In the genomic region with DNA sequence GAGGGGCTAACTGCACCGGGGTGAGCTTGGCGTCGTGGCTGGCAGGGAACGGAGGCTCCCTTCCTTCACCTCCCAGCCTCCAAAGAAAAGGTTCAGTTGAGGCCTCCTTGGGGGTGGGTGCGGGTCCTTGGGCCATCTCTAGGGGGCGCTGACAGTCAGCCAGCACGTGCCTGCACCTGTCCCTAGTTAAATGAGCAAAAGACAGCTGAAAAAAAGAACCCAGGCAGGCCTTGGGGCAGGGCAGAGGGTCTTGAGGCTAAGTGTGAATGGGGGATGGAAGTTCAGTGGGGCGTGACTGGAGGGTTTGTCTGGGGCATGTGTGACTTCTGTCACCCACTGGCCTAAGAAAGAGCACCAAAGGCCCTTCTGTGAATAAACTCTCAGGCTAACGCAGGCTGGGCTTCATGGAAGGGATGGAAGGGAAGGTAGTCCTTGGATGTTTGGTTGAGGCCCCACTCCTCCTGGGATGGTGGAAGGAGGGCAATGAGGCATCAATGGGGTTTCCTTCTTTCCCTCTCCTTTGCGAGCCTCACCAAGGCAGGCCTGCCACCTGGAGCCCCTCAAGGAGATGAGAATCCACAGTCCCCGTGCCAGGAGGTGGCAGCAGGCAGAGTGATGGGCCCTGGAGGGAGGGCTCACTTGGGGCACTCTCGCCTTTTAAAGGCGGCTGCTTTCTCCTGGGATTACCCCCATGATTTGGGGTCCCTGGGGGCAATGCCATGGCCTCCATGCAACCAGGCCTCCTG, we compare ENCODE assay signal across 8 cellular contexts. TPM values are rescaled to one million over a fixed set of nuclear protein-coding genes. Genes with fewer than 3 reads are reported as not detected.
DNase-seq lines count a peak whose midpoint lies in the region; ATAC-seq and TF ChIP-seq lines count a peak whose summit lies in the region.

No MANE protein-coding gene starts in this region.

- peak; percentile 16 for ATAC-seq in CD4-positive, alpha-beta T cell (ENCODE audit: poor library complexity)
- no peak for ATAC-seq in GM18909 (IDR thresholded peaks at IDR 0.05; ENCODE audit: poor library complexity, unreplicated experiment)

- H3K27me3 ChIP-seq in CD4-positive, alpha-beta T cell (ENCODE audit: control insufficient read depth, insufficient read depth, low read length) = no peaks in the 10 kb centered on the region

- intact Hi-C loops in CD4-positive, alpha-beta T cell (cut with DNase I, micrococcal nuclease) = loop anchor here in 1 of 2 experiments (2.0 kb wide), 2 partner anchors 41 to 47 kb away; no protein-coding TSS in a partner anchor

- POLR2A ChIA-PET in CD4-positive, alpha-beta T cell (lab: Charles Lee) = interaction anchor here (0.6 to 16.1 kb wide), 14 partner anchors 8 to 51 kb away, joined by 3 to 790 read pairs (median 4); a partner anchor contains a TSS

- DNase-seq in CD4-positive, alpha-beta T cell = peak; percentile 49 to 73 (median 66)
- DNase-seq in NAMALWA (ENCODE audit: low spot score) (peak; percentile 64), germinal center (ENCODE audit: low spot score) (peak; percentile 76), HuH-7.5 (ENCODE audit: low spot score) (no peak), COR-L47 (lab: John Stamatoyannopoulos, UW) (no peak)
- peak; percentile 85 to 87 for DNase-seq in activated T-cell treated with anti-CD3 and anti-CD28 coated beads, Interleukin-2, amount 50 U/mL, for 48 hours
- DNase-seq in stimulated activated CD4-positive, alpha-beta T cell treated with anti-CD3 and anti-CD28 coated beads, Interleukin-1b, Interleukin-23, amount 100 ng/mL, for 24 hours (ENCODE audit: low read depth in 4 of 4, low spot score in 1 of 4) = peak in 3 of 4 experiments; percentile 40 to 56 (median 41)

- peaks cover 82% of the 10 kb centered on the region for H3K4me1 Mint-ChIP-seq in CD4-positive, alpha-beta T cell (ENCODE audit: low read depth)

- peak overlapping the region; percentile 97 for H3K27ac Mint-ChIP-seq in CD4-positive, alpha-beta T cell

- H3K27ac ChIP-seq in CD4-positive, alpha-beta T cell (ENCODE audit: low read depth, low read length) = peak overlapping the region; percentile 76

- CTCF ChIA-PET in CD4-positive, alpha-beta T cell (lab: Charles Lee) = interaction anchor here (0.6 to 4.6 kb wide), 19 partner anchors 10 to 81 kb away, joined by 3 to 38 read pairs (median 5); a partner anchor contains a TSS

- no peaks in the 10 kb centered on the region for H3K9me3 Mint-ChIP-seq in CD4-positive, alpha-beta T cell

- H3K27me3 Mint-ChIP-seq in CD4-positive, alpha-beta T cell = no peaks in the 10 kb centered on the region

- TF ChIP-seq CTCF in CD4-positive, alpha-beta T cell (IDR thresholded peaks at IDR 0.05) = peak; percentile 75

- peak overlapping the region; percentile 13 for H3K4me3 Mint-ChIP-seq in CD4-positive, alpha-beta T cell

- H3K36me3 Mint-ChIP-seq in CD4-positive, alpha-beta T cell (ENCODE audit: low read depth) = peaks cover 5% of the 10 kb centered on the region

- no peaks in the 10 kb centered on the region for H3K9me3 ChIP-seq in CD4-positive, alpha-beta T cell (ENCODE audit: control insufficient read depth, low read length)

RNA-seq across cellular contexts. Expression of a gene that starts 56.2 kb away (rescaled TPM):
- 1,000 to 10,000 TPM; 1,602 to 1,631 TPM for total RNA-seq in CD4-positive, alpha-beta T cell

Comparison
In these comparisons a context has a peak if more than half of its experiments do, and no peak if none do; other contexts are left out.
1. DNase-seq: peak in CD4-positive, alpha-beta T cell (10 of 10), NAMALWA (single experiment), activated T-cell treated with anti-CD3 and anti-CD28 coated beads, Interleukin-2, amount 50 U/mL, for 48 hours (2 of 2), germinal center (single experiment) and stimulated activated CD4-positive, alpha-beta T cell treated with anti-CD3 and anti-CD28 coated beads, Interleukin-1b, Interleukin-23, amount 100 ng/mL, for 24 hours (3 of 4); none in HuH-7.5 (single experiment) and COR-L47 (single experiment).